16 cellular contexts compared by ENCODE assay signal in genomic region chr11:13324141-13324540, GRCh38.
"Had no signal": no experiment of that assay in that cellular context is flagged by ENCODE, and none has a peak within 500 bp of the region (broad histone marks: within the 10 kb centered on the region; RNA-seq: fewer than 3 reads in every experiment).

No MANE protein-coding gene starts in this region.

- H3K9ac ChIP-seq: neural progenitor cell had no signal

- H3K27ac Mint-ChIP-seq: activated B cell treated with CpG ODN at 0.5 μM for 24 hours; activated CD4-positive, alpha-beta T cell treated with anti-CD3 and anti-CD28 coated beads, Interleukin-2, amount 10 ng/mL, durations not matched to agents 7 days and 5 days; neural progenitor cell; stimulated activated memory B cell treated with anti-CD40 and anti-IgM and Interleukin-4, amounts not matched to agents 10 μg/mL and 1 μg/mL and 100 μg/mL, for 72 hours had no signal

- H3K9me3 ChIP-seq: esophagus squamous epithelium, left ventricle myocardium inferior, pancreas, tibial artery had no signal

- H3K79me2 ChIP-seq: hepatocyte had no signal

- ATAC-seq: activated naive CD8-positive, alpha-beta T cell treated with anti-CD3 and anti-CD28 coated beads, Interleukin-2, amount 50 U/mL, for 24 hours; pancreas; stimulated activated memory B cell treated with anti-CD40 and anti-IgM and Interleukin-4, amounts not matched to agents 10 μg/mL and 1 μg/mL and 100 μg/mL, for 72 hours had no signal

- H3K36me3 ChIP-seq: neural progenitor cell, pancreas, tibial artery had no signal

- H3K27ac ChIP-seq: esophagus squamous epithelium, hepatocyte, left ventricle myocardium inferior, neural progenitor cell, pancreas, tibial artery had no signal

- H3K27me3 Mint-ChIP-seq: activated B cell treated with CpG ODN at 0.5 μM for 24 hours; activated CD4-positive, alpha-beta T cell treated with anti-CD3 and anti-CD28 coated beads, Interleukin-2, amount 10 ng/mL, durations not matched to agents 7 days and 5 days; activated naive CD8-positive, alpha-beta T cell treated with anti-CD3 and anti-CD28 coated beads, Interleukin-2, amount 50 U/mL, for 24 hours; stimulated activated memory B cell treated with anti-CD40 and anti-IgM and Interleukin-4, amounts not matched to agents 10 μg/mL and 1 μg/mL and 100 μg/mL, for 72 hours had no signal

- H3K36me3 Mint-ChIP-seq: neural progenitor cell had no signal

- H2AFZ ChIP-seq: hepatocyte, neural progenitor cell had no signal

- H3K27me3 ChIP-seq: esophagus squamous epithelium, hepatocyte, neural progenitor cell, pancreas, tibial artery had no signal

- H3K4me3 ChIP-seq: esophagus squamous epithelium, hepatocyte, left ventricle myocardium inferior, neural progenitor cell, pancreas, tibial artery had no signal

- H3K4me2 ChIP-seq: hepatocyte, neural progenitor cell had no signal

- H3K4me3 Mint-ChIP-seq: activated B cell treated with CpG ODN at 0.5 μM for 24 hours; activated CD4-positive, alpha-beta T cell treated with anti-CD3 and anti-CD28 coated beads, Interleukin-2, amount 10 ng/mL, durations not matched to agents 7 days and 5 days; activated naive CD8-positive, alpha-beta T cell treated with anti-CD3 and anti-CD28 coated beads, Interleukin-2, amount 50 U/mL, for 24 hours; activated T-helper 1 cell treated with anti-CD3 and anti-CD28 coated beads, Interleukin-12 subunit alpha, Interleukin-12 subunit beta, Interleukin-2, Interleukin-4 antibody, amounts not matched to agents 30 ng/mL and 10 ng/mL and 1 ng/mL, durations not matched to agents 14 hours and 24 hours and 36 hours; neural progenitor cell; stimulated activated memory B cell treated with anti-CD40 and anti-IgM and Interleukin-4, amounts not matched to agents 10 μg/mL and 1 μg/mL and 100 μg/mL, for 72 hours had no signal

- DNase-seq: activated B cell treated with CpG ODN at 0.5 μM for 24 hours; activated CD4-positive, alpha-beta T cell treated with anti-CD3 and anti-CD28 coated beads, Interleukin-2, amount 10 ng/mL, durations not matched to agents 7 days and 5 days; activated CD8-positive, alpha-beta memory T cell treated with anti-CD3 and anti-CD28 coated beads, Interleukin-2, amount 50 U/mL, for 48 hours; activated naive CD4-positive, alpha-beta T cell; activated naive CD8-positive, alpha-beta T cell treated with anti-CD3 and anti-CD28 coated beads, Interleukin-2, amount 50 U/mL, for 24 hours; esophagus squamous epithelium; left ventricle myocardium inferior; mesendoderm; pancreas; stimulated activated CD4-positive, alpha-beta T cell treated with anti-CD3 and anti-CD28 coated beads, Interleukin-12 subunit alpha, Interleukin-12 subunit beta, amount 100 ng/mL, for 4 hours; T-helper 2 cell; tibial artery had no signal

- H3K9me3 Mint-ChIP-seq: activated B cell treated with CpG ODN at 0.5 μM for 24 hours; activated CD4-positive, alpha-beta T cell treated with anti-CD3 and anti-CD28 coated beads, Interleukin-2, amount 10 ng/mL, durations not matched to agents 7 days and 5 days; activated naive CD8-positive, alpha-beta T cell treated with anti-CD3 and anti-CD28 coated beads, Interleukin-2, amount 50 U/mL, for 24 hours; activated T-helper 1 cell treated with anti-CD3 and anti-CD28 coated beads, Interleukin-12 subunit alpha, Interleukin-12 subunit beta, Interleukin-2, Interleukin-4 antibody, amounts not matched to agents 30 ng/mL and 10 ng/mL and 1 ng/mL, durations not matched to agents 14 hours and 24 hours and 36 hours; neural progenitor cell; stimulated activated memory B cell treated with anti-CD40 and anti-IgM and Interleukin-4, amounts not matched to agents 10 μg/mL and 1 μg/mL and 100 μg/mL, for 72 hours had no signal
